Comparison of ENCODE assay signal across 25 cellular contexts in the genomic region with DNA sequence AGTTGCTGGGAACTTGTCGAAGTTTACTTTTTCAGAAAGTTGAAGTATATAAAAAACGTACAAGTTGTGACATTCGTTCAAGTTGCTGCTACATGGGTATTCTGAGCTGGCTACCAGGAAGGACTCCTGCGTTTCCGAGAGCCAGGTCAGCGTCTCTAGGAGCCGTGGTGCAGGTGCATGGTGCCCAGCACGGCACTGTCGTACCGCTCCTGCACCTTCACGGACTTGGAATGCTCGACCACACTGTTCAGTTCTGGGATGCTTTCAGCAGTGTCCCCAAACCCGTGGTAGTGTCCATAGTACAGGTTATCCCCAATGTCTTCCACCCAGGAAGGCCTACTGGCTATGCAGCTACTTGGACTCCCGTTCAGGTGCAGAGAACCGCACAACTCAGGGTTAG.
"Had no signal": no experiment of that assay in that cellular context is flagged by ENCODE, and none has a peak within 500 bp of the region (broad histone marks: within the 10 kb centered on the region; RNA-seq: fewer than 3 reads in every experiment).

No MANE protein-coding gene starts in this region.

- H3K27ac ChIP-seq: colonic mucosa, epithelial cell of prostate, esophagus squamous epithelium, heart right ventricle, left lung, lower lobe of right lung had no signal

- H3K9me3 ChIP-seq: colonic mucosa, esophagus squamous epithelium, gastrocnemius medialis, heart right ventricle, left lung, lower lobe of right lung had no signal

- H3K36me3 ChIP-seq: colonic mucosa had no signal

- H3K27me3 ChIP-seq: colonic mucosa, gastrocnemius medialis had no signal

- FAIRE-seq: endometrium, islet of Langerhans, keratinocyte had no signal

- DNase-seq: colonic mucosa; cortex of kidney; effector CD8-positive, alpha-beta T cell; effector memory CD8-positive, alpha-beta T cell; endodermal cell; erythroblast; esophagus squamous epithelium; foreskin fibroblast; foreskin melanocyte; gastrocnemius medialis; glutamatergic neuron; head of caudate nucleus; heart right ventricle; hippocampal formation; left cardiac atrium; left lung; left ventricle myocardium superior; lower lobe of right lung; mesendoderm; midbrain; naive thymus-derived CD4-positive, alpha-beta T cell had no signal

- H3K4me3 ChIP-seq: colonic mucosa, esophagus squamous epithelium, gastrocnemius medialis, heart right ventricle, left lung, lower lobe of right lung had no signal

- H3K4me1 ChIP-seq: colonic mucosa had no signal
